In genomic region chr16:11561440-11561797, GRCh38 we compare ENCODE assay signal across 10 cellular contexts. TPM values are rescaled to one million over a fixed set of nuclear protein-coding genes. Genes with fewer than 3 reads are reported as not detected.
DNase-seq lines count a peak whose midpoint lies in the region; FAIRE-seq and TF ChIP-seq lines count a peak whose summit lies in the region.
"Had no signal": no experiment of that assay in that cellular context is flagged by ENCODE, and none has a peak within 500 bp of the region (broad histone marks: within the 10 kb centered on the region; RNA-seq: fewer than 3 reads in every experiment).

No MANE protein-coding gene starts in this region.

- H3K9me3 Mint-ChIP-seq in T-helper 1 cell treated with Interleukin-12 subunit alpha and Interleukin-12 subunit beta and Interleukin-4 antibody, amounts not matched to agents 30 μg/mL and 1 μg/mL, for 36 hours, result peaks cover 6% of the 10 kb centered on the region
- no peaks in the 10 kb centered on the region for H3K9me3 Mint-ChIP-seq in activated naive CD8-positive, alpha-beta T cell (ENCODE audit: low read depth)

- TF ChIP-seq CTCF in kidney (IDR thresholded peaks at IDR 0.05; ENCODE audit: borderline replicate concordance, extremely low read depth, insufficient read depth), result no peak
- no peak for TF ChIP-seq CTCF in stomach (IDR thresholded peaks at IDR 0.05)

- DNase-seq in T-helper 1 cell, result no peak
- peak; percentile 35 for DNase-seq in kidney
- no peak for DNase-seq in stomach
- DNase-seq in cortex of kidney (lab: John Stamatoyannopoulos, UW), result no peak
- DNase-seq in CD1c-positive myeloid dendritic cell (ENCODE audit: extremely low spot score), result no peak
- DNase-seq in NCI-H526 treated with DMSO at 0.1 percent for 48 hours (lab: John Stamatoyannopoulos, UW), result no peak
- DNase-seq: NCI-H1417 treated with DMSO at 0.1 percent for 48 hours had no signal

- TF ChIP-seq POLR2A in stomach (IDR thresholded peaks at IDR 0.05), result no peak

- no peaks in the 10 kb centered on the region for H3K27me3 Mint-ChIP-seq in T-helper 1 cell treated with Interleukin-12 subunit alpha and Interleukin-12 subunit beta and Interleukin-4 antibody, amounts not matched to agents 30 μg/mL and 1 μg/mL, for 36 hours (ENCODE audit: low read depth)
- no peaks in the 10 kb centered on the region for H3K27me3 Mint-ChIP-seq in activated naive CD8-positive, alpha-beta T cell

- intact Hi-C loops in kidney (cut with DNase I) (no loop called here), stomach (cut with DNase I; ENCODE audit: low total_unique reads) (no loop called here)

- no peak for FAIRE-seq in kidney (lab: Jason Lieb, UNC)

- peaks cover 61% of the 10 kb centered on the region for H3K4me1 Mint-ChIP-seq in T-helper 1 cell treated with Interleukin-12 subunit alpha and Interleukin-12 subunit beta and Interleukin-4 antibody, amounts not matched to agents 30 μg/mL and 1 μg/mL, for 36 hours (ENCODE audit: low read depth)
- peaks cover 86% of the 10 kb centered on the region for H3K4me1 Mint-ChIP-seq in activated naive CD8-positive, alpha-beta T cell (ENCODE audit: low read depth)

- H3K9ac ChIP-seq in kidney (ENCODE audit: low read length in 2 of 2), result peak overlapping the region in 1 of 2 donors; percentile 7

- H3K27me3 ChIP-seq in stomach, result no peaks in the 10 kb centered on the region

- 70 to 79% (median 73%) methylated on average over 6 of the region's 6 CpGs for WGBS in stomach, 5 donors

- H3K9me3 ChIP-seq in kidney (ENCODE audit: control insufficient read depth in 1 of 2, low read length in 2 of 2) (no peaks in the 10 kb centered on the region), stomach (peaks cover 0 to 2% (median under 1%) of the 10 kb centered on the region in 4 donors)

- peak overlapping the region; percentile 84 for H3K4me3 Mint-ChIP-seq in T-helper 1 cell treated with Interleukin-12 subunit alpha and Interleukin-12 subunit beta and Interleukin-4 antibody, amounts not matched to agents 30 μg/mL and 1 μg/mL, for 36 hours
- peak overlapping the region; percentile 86 for H3K4me3 Mint-ChIP-seq in activated naive CD8-positive, alpha-beta T cell

- no peak for TF ChIP-seq EP300 in stomach (IDR thresholded peaks at IDR 0.05)

- H3K4me3 ChIP-seq in kidney (ENCODE audit: low read length in 2 of 2) (no peak overlapping the region), stomach (no peak overlapping the region)

- H3K27ac ChIP-seq in kidney (ENCODE audit: low read depth in 2 of 2, low read length in 2 of 2) (peak overlapping the region; percentile 82 to 90), stomach (peak overlapping the region in 4 of 5 donors; percentile 64 to 78 (median 74))
- H3K27ac ChIP-seq: 22Rv1 had no signal

- peaks cover 1% of the 10 kb centered on the region in 2 donors for H3K36me3 ChIP-seq in kidney (ENCODE audit: control insufficient read depth in 1 of 2, insufficient read depth in 2 of 2, low read length in 2 of 2)
- peaks cover under 1 to 15% (median 10%) of the 10 kb centered on the region in 4 donors for H3K36me3 ChIP-seq in stomach

- H3K4me1 ChIP-seq in kidney (ENCODE audit: control insufficient read depth in 1 of 2, insufficient read depth in 1 of 2, low read depth in 1 of 2, low read length in 2 of 2) (peaks cover 13 to 27% of the 10 kb centered on the region in 2 donors), stomach (peaks cover 19 to 93% (median 51%) of the 10 kb centered on the region in 4 donors)

- H3K36me3 Mint-ChIP-seq in T-helper 1 cell treated with Interleukin-12 subunit alpha and Interleukin-12 subunit beta and Interleukin-4 antibody, amounts not matched to agents 30 μg/mL and 1 μg/mL, for 36 hours (ENCODE audit: low read depth), result peaks cover 28% of the 10 kb centered on the region
- peaks cover 5% of the 10 kb centered on the region for H3K36me3 Mint-ChIP-seq in activated naive CD8-positive, alpha-beta T cell

- peak overlapping the region; percentile 94 for H3K27ac Mint-ChIP-seq in T-helper 1 cell treated with Interleukin-12 subunit alpha and Interleukin-12 subunit beta and Interleukin-4 antibody, amounts not matched to agents 30 μg/mL and 1 μg/mL, for 36 hours
- peak overlapping the region; percentile 89 for H3K27ac Mint-ChIP-seq in activated naive CD8-positive, alpha-beta T cell

RNA-seq across cellular contexts. Expression of gene LITAF, which starts 25.3 kb away (rescaled TPM):
- total RNA-seq in kidney (171 TPM), stomach (100 to 1,000 TPM in 1 of 5 donors, 10 to 100 TPM in 3, 1 to 10 TPM in 1; 9.8 to 211 (median 46.6) TPM)
- polyA plus RNA-seq in kidney (ENCODE audit: insufficient read depth, low read depth, low replicate concordance) (121 TPM), stomach (100 to 1,000 TPM in 2 of 3 donors, 10 to 100 TPM in 1; 43.7 to 124 (median 118) TPM)
